In the genomic region with DNA sequence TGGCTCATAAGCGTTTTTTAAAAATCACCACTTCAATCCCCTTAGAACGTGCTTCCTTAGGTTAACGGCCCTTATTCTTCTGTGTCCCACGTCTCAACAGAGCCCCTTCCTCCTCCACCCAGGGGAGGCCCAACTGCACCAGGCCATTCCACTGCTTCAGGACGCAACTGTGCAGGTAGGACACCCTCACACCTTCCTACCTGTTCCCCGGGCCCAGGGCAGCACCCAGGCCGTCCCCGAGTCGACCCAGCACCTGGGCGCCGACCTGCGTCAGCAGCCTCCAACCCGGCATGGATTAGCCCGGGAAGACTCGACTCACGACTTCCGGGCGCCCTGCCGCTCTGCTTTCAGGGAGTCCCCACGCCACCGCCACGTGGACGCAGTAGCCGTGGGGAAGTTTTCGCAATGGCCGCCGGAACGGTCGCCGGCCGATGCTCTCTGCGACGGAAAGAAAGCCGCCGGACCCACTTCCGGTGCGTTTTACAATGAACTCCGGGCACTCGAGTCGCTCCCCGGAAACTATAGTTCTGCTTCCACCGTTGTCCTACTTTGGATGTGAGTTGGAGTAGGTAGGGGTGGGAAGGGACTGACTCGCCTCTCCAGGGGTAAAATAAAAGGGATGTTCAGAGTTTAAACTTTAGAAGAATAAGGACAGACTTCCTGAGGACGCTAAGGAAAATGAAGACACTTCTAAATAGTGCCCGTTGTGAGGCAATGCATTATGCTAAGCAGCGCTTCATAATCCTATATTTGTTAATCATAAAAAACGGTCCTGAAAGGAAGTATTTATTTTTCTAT, we compare ENCODE assay signal across 8 cellular contexts. TPM values are rescaled to one million over a fixed set of nuclear protein-coding genes. Genes with fewer than 3 reads are reported as not detected.
A peak's percentile ranks its signal among the peaks of the same experiment; 100 is the strongest.
DNase-seq lines count a peak whose midpoint lies in the region; ATAC-seq lines count a peak whose summit lies in the region.

A gene (minus strand): TSS at position 442 of the 798 bp plus-strand sequence. CDS start 150 bp downstream, at position 292.

- H3K4me3 ChIP-seq in BLaER1: peak within 1 kb of the TSS; percentile 91

- peaks cover 4% of the 10 kb centered on the region for H3K9me3 Mint-ChIP-seq in activated CD4-positive, alpha-beta T cell treated with anti-CD3 and anti-CD28 coated beads, Interleukin-2, amount 10 ng/mL, durations not matched to agents 24 days and 14 days

- ATAC-seq in GM19324 (IDR thresholded peaks at IDR 0.05; ENCODE audit: low FRiP score, unreplicated experiment): peak; percentile 96
- ATAC-seq in HG03460 (IDR thresholded peaks at IDR 0.05; ENCODE audit: unreplicated experiment): peak; percentile 94

- DNase-seq in NCI-H524 treated with DMSO at 0.1 percent for 48 hours (lab: John Stamatoyannopoulos, UW) (peak; percentile 83), cortex of kidney (lab: John Stamatoyannopoulos, UW) (peak; percentile 11)
- peak; percentile 95 for DNase-seq in activated CD4-positive, alpha-beta T cell treated with anti-CD3 and anti-CD28 coated beads, Interleukin-2, amount 10 ng/mL, durations not matched to agents 24 days and 14 days
- DNase-seq in stimulated activated CD4-positive, alpha-beta T cell treated with anti-CD3 and anti-CD28 coated beads, Interleukin-1b, Interleukin-23, amount 100 ng/mL, for 24 hours (ENCODE audit: low read depth in 4 of 4, low spot score in 1 of 4): peak; percentile 64 to 78 (median 70)

- peaks cover 30% of the 10 kb centered on the region for H3K4me1 ChIP-seq in BLaER1

- H3K4me3 Mint-ChIP-seq in activated CD4-positive, alpha-beta T cell treated with anti-CD3 and anti-CD28 coated beads, Interleukin-2, amount 10 ng/mL, durations not matched to agents 24 days and 14 days: peak within 1 kb of the TSS; percentile 100

- H3K36me3 Mint-ChIP-seq in activated CD4-positive, alpha-beta T cell treated with anti-CD3 and anti-CD28 coated beads, Interleukin-2, amount 10 ng/mL, durations not matched to agents 24 days and 14 days (ENCODE audit: low read depth): peaks cover 38% of the 10 kb centered on the region

- H3K27me3 Mint-ChIP-seq in activated CD4-positive, alpha-beta T cell treated with anti-CD3 and anti-CD28 coated beads, Interleukin-2, amount 10 ng/mL, durations not matched to agents 24 days and 14 days: no peaks in the 10 kb centered on the region

- peaks cover 30% of the 10 kb centered on the region for H3K4me1 Mint-ChIP-seq in activated CD4-positive, alpha-beta T cell treated with anti-CD3 and anti-CD28 coated beads, Interleukin-2, amount 10 ng/mL, durations not matched to agents 24 days and 14 days

- peak within 1 kb of the TSS; percentile 80 for H3K4me2 ChIP-seq in BLaER1

- peak within 1 kb of the TSS; percentile 98 for H3K27ac Mint-ChIP-seq in activated CD4-positive, alpha-beta T cell treated with anti-CD3 and anti-CD28 coated beads, Interleukin-2, amount 10 ng/mL, durations not matched to agents 24 days and 14 days

- intact Hi-C loops in activated CD4-positive, alpha-beta T cell treated with anti-CD3 and anti-CD28 coated beads, Interleukin-2, amount 10 ng/mL, durations not matched to agents 24 days and 14 days (cut with micrococcal nuclease): loop anchor here (1.0 kb wide), 3 partner anchors 121 to 756 kb away; a partner anchor contains a TSS

- peak within 1 kb of the TSS; percentile 98 for H3K9ac ChIP-seq in BLaER1

- H4K20me1 ChIP-seq in BLaER1: no peaks in the 10 kb centered on the region

- H3K27ac ChIP-seq in BLaER1 (peak within 1 kb of the TSS; percentile 97), layer of hippocampus (ENCODE audit: low read depth, low read length) (peak within 1 kb of the TSS; percentile 12)

- H3K9me3 ChIP-seq in BLaER1: no peaks in the 10 kb centered on the region

- H3K27me3 ChIP-seq in BLaER1 (no peaks in the 10 kb centered on the region), layer of hippocampus (ENCODE audit: control insufficient read depth, insufficient read depth, low read length) (no peaks in the 10 kb centered on the region)

- peaks cover 34% of the 10 kb centered on the region for H3K36me3 ChIP-seq in BLaER1

RNA-seq across cellular contexts. Expression of the gene that starts here (rescaled TPM):
- 175 and 189 TPM in 2 replicates for total RNA-seq in activated CD4-positive, alpha-beta T cell treated with anti-CD3 and anti-CD28 coated beads, Interleukin-2, amount 10 ng/mL, durations not matched to agents 24 days and 14 days

Comparison
In these comparisons a context has a peak if more than half of its experiments do, and no peak if none do; other contexts are left out.
1. Peak in every context shown above with its lines: DNase-seq, ATAC-seq, H3K4me3 ChIP-seq and H3K27ac ChIP-seq.
2. DNase-seq: peak in every context shown above with its lines; median percentile 95 in activated CD4-positive, alpha-beta T cell treated with anti-CD3 and anti-CD28 coated beads, Interleukin-2, amount 10 ng/mL, durations not matched to agents 24 days and 14 days; 83 in NCI-H524 treated with DMSO at 0.1 percent for 48 hours; 70 in stimulated activated CD4-positive, alpha-beta T cell treated with anti-CD3 and anti-CD28 coated beads, Interleukin-1b, Interleukin-23, amount 100 ng/mL, for 24 hours; 11 in cortex of kidney.